Comparison of ENCODE assay signal across 7 cellular contexts in genomic region chr17:18668625-18669024, GRCh38. TPM values are rescaled to one million over a fixed set of nuclear protein-coding genes. Genes with fewer than 3 reads are reported as not detected.
"Had no signal": no experiment of that assay in that cellular context is flagged by ENCODE, and none has a peak within 500 bp of the region (broad histone marks: within the 10 kb centered on the region; RNA-seq: fewer than 3 reads in every experiment).

No MANE protein-coding gene starts in this region.

RNA-seq across cellular contexts. Expression of gene TBC1D28, which starts 24.4 kb away (rescaled TPM):
- total RNA-seq: LHCN-M2, MCF 10A, NCI-H460, OCI-LY7, Peyer's patch, Right ventricle myocardium inferior, SK-MEL-5 had no signal
